In genomic region chr1:176198413-176198812, GRCh38 we compare ENCODE assay signal across 13 cellular contexts. TPM values are rescaled to one million over a fixed set of nuclear protein-coding genes. Genes with fewer than 3 reads are reported as not detected.
DNase-seq lines count a peak whose midpoint lies in the region; ATAC-seq and FAIRE-seq lines count a peak whose summit lies in the region.
"Had no signal": no experiment of that assay in that cellular context is flagged by ENCODE, and none has a peak within 500 bp of the region (broad histone marks: within the 10 kb centered on the region; RNA-seq: fewer than 3 reads in every experiment).

No MANE protein-coding gene starts in this region.

- ATAC-seq in HG03175 (IDR thresholded peaks at IDR 0.05; ENCODE audit: unreplicated experiment), result no peak
- no peak for ATAC-seq in HG02623 (IDR thresholded peaks at IDR 0.05; ENCODE audit: unreplicated experiment)
- no peak for ATAC-seq in HG03354 (IDR thresholded peaks at IDR 0.05; ENCODE audit: poor library complexity, severe bottlenecking, unreplicated experiment)
- ATAC-seq: A549 had no signal

- no peak for DNase-seq in frontal cortex (ENCODE audit: low spot score in 2 of 2)
- no peak for DNase-seq in UCSD-AML1 (lab: John Stamatoyannopoulos, UW; ENCODE audit: unreplicated experiment)
- DNase-seq: Caco-2; CD8-positive, alpha-beta memory T cell; DND-41; GF-D8 had no signal

- FAIRE-seq in G401.6 (lab: Jason Lieb, UNC), result peak; percentile 77
- FAIRE-seq in TTC549 (lab: Jason Lieb, UNC), result peak; percentile 95
- FAIRE-seq in frontal cortex (lab: Jason Lieb, UNC), result peak; percentile 94
- FAIRE-seq: A549, H1 had no signal

RNA-seq across cellular contexts. Expression of gene COP1, which starts 8.7 kb away (rescaled TPM):
- 146 TPM for total RNA-seq in frontal cortex
